ENCODE assay signal across 25 cellular contexts in genomic region chr3:71180524-71180923, GRCh38.
DNase-seq lines count a peak whose midpoint lies in the region; ATAC-seq and TF ChIP-seq lines count a peak whose summit lies in the region.
"Had no signal": no experiment of that assay in that cellular context is flagged by ENCODE, and none has a peak within 500 bp of the region (broad histone marks: within the 10 kb centered on the region; RNA-seq: fewer than 3 reads in every experiment).

No MANE protein-coding gene starts in this region.

- H3K9me3 ChIP-seq in HEK293 (ENCODE audit: control insufficient read depth, insufficient read depth, low read depth, low read length), result no peaks in the 10 kb centered on the region
- H3K9me3 ChIP-seq: BLaER1 treated with 17β-estradiol and CSF1 and Interleukin-3, amounts not matched to agents 10 nM and 100 nM; HAP-1; SJSA1; upper lobe of right lung had no signal

- TF ChIP-seq CTCF in HEK293 (tag by site-specific recombination; IDR thresholded peaks at IDR 0.05), result no peak
- TF ChIP-seq CTCF in activated B cell treated with CpG ODN at 0.5 μM for 24 hours (IDR thresholded peaks at IDR 0.05), result no peak

- peak; percentile 8 for DNase-seq in MV-4-11 (lab: John Stamatoyannopoulos, UW)
- DNase-seq in activated B cell treated with CpG ODN at 0.5 μM for 24 hours, result no peak
- DNase-seq in naive thymus-derived CD8-positive, alpha-beta T cell, result no peak
- DNase-seq in activated CD4-positive, alpha-beta memory T cell treated with anti-CD3 and anti-CD28 coated beads, Interleukin-2, amount 10 ng/mL, durations not matched to agents 7 days and 5 days, result no peak
- no peak for DNase-seq in D341Med (ENCODE audit: low spot score)
- DNase-seq in NCI-H2107 (lab: John Stamatoyannopoulos, UW), result no peak
- DNase-seq: activated CD4-positive, alpha-beta T cell treated with anti-CD3 and anti-CD28 coated beads, Interleukin-2, amount 50 U/mL, for 48 hours; activated CD8-positive, alpha-beta memory T cell treated with anti-CD3 and anti-CD28 coated beads, Interleukin-2, amount 50 U/mL, for 4 hours; activated naive CD8-positive, alpha-beta T cell treated with anti-CD3 and anti-CD28 coated beads, Interleukin-2, amount 10 ng/mL, durations not matched to agents 7 days and 5 days; Calu3; hippocampal formation; mesendoderm; NCI-H1417 treated with DMSO at 0.1 percent for 48 hours; stimulated activated CD4-positive, alpha-beta T cell treated with anti-CD3 and anti-CD28 coated beads, Interleukin-12 subunit alpha, Interleukin-12 subunit beta, amount 100 ng/mL, for 4 hours; stimulated activated CD4-positive, alpha-beta T cell treated with anti-CD3 and anti-CD28 coated beads, Interleukin-4, amount 100 ng/mL, for 1 hour; substantia nigra; T-cell; upper lobe of right lung had no signal

- peaks cover 46% of the 10 kb centered on the region for H3K36me3 Mint-ChIP-seq in activated B cell treated with CpG ODN at 0.5 μM for 24 hours (ENCODE audit: low read depth)
- H3K36me3 Mint-ChIP-seq in naive thymus-derived CD8-positive, alpha-beta T cell, result peaks cover 0 to 82% (median 24%) of the 10 kb centered on the region in 3 donors
- no peaks in the 10 kb centered on the region for H3K36me3 Mint-ChIP-seq in activated CD4-positive, alpha-beta memory T cell treated with anti-CD3 and anti-CD28 coated beads, Interleukin-2, amount 10 ng/mL, durations not matched to agents 7 days and 5 days (ENCODE audit: low read depth)

- H3K36me3 ChIP-seq in HEK293 (ENCODE audit: control insufficient read depth in 2 of 2, insufficient read depth in 1 of 2, low read length in 2 of 2), result no peaks in the 10 kb centered on the region
- H3K36me3 ChIP-seq: BLaER1 treated with 17β-estradiol and CSF1 and Interleukin-3, amounts not matched to agents 10 nM and 100 nM; HAP-1; SJSA1; upper lobe of right lung had no signal

- no peak overlapping the region for H3K4me3 ChIP-seq in HEK293 (ENCODE audit: low read depth, low read length)
- H3K4me3 ChIP-seq: BLaER1 treated with 17β-estradiol and CSF1 and Interleukin-3, amounts not matched to agents 10 nM and 100 nM; HAP-1; SJSA1; upper lobe of right lung had no signal

- ATAC-seq in activated B cell treated with CpG ODN at 0.5 μM for 24 hours (ENCODE audit: low read depth), result no peak
- no peak for ATAC-seq in naive thymus-derived CD8-positive, alpha-beta T cell
- ATAC-seq: activated CD4-positive, CD25-positive, alpha-beta regulatory T cell treated with anti-CD3 and anti-CD28 coated beads, Interleukin-2, amount 50 U/mL, for 24 hours; sciatic nerve; T-cell; upper lobe of right lung had no signal

- H3K4me1 ChIP-seq in HEK293 (ENCODE audit: control insufficient read depth, insufficient read depth, low read length), result peaks cover 3% of the 10 kb centered on the region
- H3K4me1 ChIP-seq: SJSA1, upper lobe of right lung had no signal

- POLR2A ChIA-PET in HEK293 (lab: Yijun Ruan, JAX) (no interaction called here), activated B cell treated with CpG ODN at 0.5 μM for 24 hours (lab: Charles Lee) (no interaction called here)
- POLR2A ChIA-PET in naive thymus-derived CD8-positive, alpha-beta T cell (lab: Charles Lee), result no interaction called here
- POLR2A ChIA-PET in activated CD4-positive, alpha-beta memory T cell treated with anti-CD3 and anti-CD28 coated beads, Interleukin-2, amount 10 ng/mL, durations not matched to agents 7 days and 5 days (lab: Charles Lee), result no interaction called here

- H3K27ac Mint-ChIP-seq in activated B cell treated with CpG ODN at 0.5 μM for 24 hours, result peak overlapping the region; percentile 56
- peak overlapping the region in 6 of 10 donors; percentile 15 to 78 (median 46) for H3K27ac Mint-ChIP-seq in naive thymus-derived CD8-positive, alpha-beta T cell
- H3K27ac Mint-ChIP-seq in activated CD4-positive, alpha-beta memory T cell treated with anti-CD3 and anti-CD28 coated beads, Interleukin-2, amount 10 ng/mL, durations not matched to agents 7 days and 5 days, result no peak overlapping the region
- H3K27ac Mint-ChIP-seq: activated naive CD8-positive, alpha-beta T cell treated with anti-CD3 and anti-CD28 coated beads, Interleukin-2, amount 10 ng/mL, durations not matched to agents 7 days and 5 days; activated T-helper 2 cell treated with anti-CD3 and anti-CD28 coated beads, Interferon-gamma antibody, Interleukin-2, Interleukin-4, amounts not matched to agents 10 μg/mL and 5 μg/mL and 100 μg/mL, durations not matched to agents 14 hours and 24 hours and 36 hours; T-cell had no signal

- no peaks in the 10 kb centered on the region for H3K9me3 Mint-ChIP-seq in activated B cell treated with CpG ODN at 0.5 μM for 24 hours
- H3K9me3 Mint-ChIP-seq in naive thymus-derived CD8-positive, alpha-beta T cell, result no peaks in the 10 kb centered on the region
- no peaks in the 10 kb centered on the region for H3K9me3 Mint-ChIP-seq in activated CD4-positive, alpha-beta memory T cell treated with anti-CD3 and anti-CD28 coated beads, Interleukin-2, amount 10 ng/mL, durations not matched to agents 7 days and 5 days
- H3K9me3 Mint-ChIP-seq: activated naive CD8-positive, alpha-beta T cell treated with anti-CD3 and anti-CD28 coated beads, Interleukin-2, amount 10 ng/mL, durations not matched to agents 7 days and 5 days; activated T-helper 2 cell treated with anti-CD3 and anti-CD28 coated beads, Interferon-gamma antibody, Interleukin-2, Interleukin-4, amounts not matched to agents 10 μg/mL and 5 μg/mL and 100 μg/mL, durations not matched to agents 14 hours and 24 hours and 36 hours; T-cell had no signal

- CTCF ChIA-PET in HEK293 (lab: Yijun Ruan, JAX), result no interaction called here
- CTCF ChIA-PET in activated B cell treated with CpG ODN at 0.5 μM for 24 hours (lab: Charles Lee), result no interaction called here
- CTCF ChIA-PET in activated CD4-positive, alpha-beta memory T cell treated with anti-CD3 and anti-CD28 coated beads, Interleukin-2, amount 10 ng/mL, durations not matched to agents 7 days and 5 days (lab: Charles Lee), result no interaction called here

- no peak overlapping the region for H3K27ac ChIP-seq in HEK293 (ENCODE audit: extremely low read depth, low read depth, low read length)
- H3K27ac ChIP-seq: BLaER1 treated with 17β-estradiol and CSF1 and Interleukin-3, amounts not matched to agents 10 nM and 100 nM; SJSA1; upper lobe of right lung had no signal

- no peak overlapping the region for H3K4me3 Mint-ChIP-seq in activated B cell treated with CpG ODN at 0.5 μM for 24 hours
- no peak overlapping the region for H3K4me3 Mint-ChIP-seq in naive thymus-derived CD8-positive, alpha-beta T cell
- no peak overlapping the region for H3K4me3 Mint-ChIP-seq in activated CD4-positive, alpha-beta memory T cell treated with anti-CD3 and anti-CD28 coated beads, Interleukin-2, amount 10 ng/mL, durations not matched to agents 7 days and 5 days
- H3K4me3 Mint-ChIP-seq: activated naive CD8-positive, alpha-beta T cell treated with anti-CD3 and anti-CD28 coated beads, Interleukin-2, amount 10 ng/mL, durations not matched to agents 7 days and 5 days; T-cell had no signal

- intact Hi-C loops in activated B cell treated with CpG ODN at 0.5 μM for 24 hours (cut with micrococcal nuclease), result no loop called here

- peaks cover 41% of the 10 kb centered on the region for H3K4me1 Mint-ChIP-seq in activated B cell treated with CpG ODN at 0.5 μM for 24 hours
- H3K4me1 Mint-ChIP-seq in naive thymus-derived CD8-positive, alpha-beta T cell, result peaks cover 18 to 51% (median 39%) of the 10 kb centered on the region in 4 donors
- H3K4me1 Mint-ChIP-seq in activated CD4-positive, alpha-beta memory T cell treated with anti-CD3 and anti-CD28 coated beads, Interleukin-2, amount 10 ng/mL, durations not matched to agents 7 days and 5 days, result peaks cover 2% of the 10 kb centered on the region

- no peaks in the 10 kb centered on the region for H3K27me3 Mint-ChIP-seq in activated B cell treated with CpG ODN at 0.5 μM for 24 hours
- no peaks in the 10 kb centered on the region for H3K27me3 Mint-ChIP-seq in naive thymus-derived CD8-positive, alpha-beta T cell
- no peaks in the 10 kb centered on the region for H3K27me3 Mint-ChIP-seq in activated CD4-positive, alpha-beta memory T cell treated with anti-CD3 and anti-CD28 coated beads, Interleukin-2, amount 10 ng/mL, durations not matched to agents 7 days and 5 days
- H3K27me3 Mint-ChIP-seq: activated naive CD8-positive, alpha-beta T cell treated with anti-CD3 and anti-CD28 coated beads, Interleukin-2, amount 10 ng/mL, durations not matched to agents 7 days and 5 days; T-cell had no signal

TF ChIP-seq in HEK293, 187 proteins besides CTCF, POLR2A, EP300 and RAD21:
- TF ChIP-seq ZXDB (tag by site-specific recombination; IDR thresholded peaks at IDR 0.05), result 0 out of 2 replicates have a peak, but pooled peaks have one; percentile 21
- no peak for TF ChIP-seq ZNF560 (tag by site-specific recombination; IDR thresholded peaks at IDR 0.05; ENCODE audit: borderline replicate concordance)
- peak; percentile 87 for TF ChIP-seq PRDM6 (tag by site-specific recombination; IDR thresholded peaks at IDR 0.05)
TF ChIP-seq in HEK293: peak in this region for 2.
